In genomic region chr20:53621482-53622246, GRCh38 we compare ENCODE assay signal across 8 cellular contexts. TPM values are rescaled to one million over a fixed set of nuclear protein-coding genes. Genes with fewer than 3 reads are reported as not detected.
A peak's percentile ranks its signal among the peaks of the same experiment; 100 is the strongest.
DNase-seq lines count a peak whose midpoint lies in the region; ATAC-seq, FAIRE-seq and TF ChIP-seq lines count a peak whose summit lies in the region.

No MANE protein-coding gene starts in this region.

- H3K9me3 ChIP-seq in astrocyte (ENCODE audit: insufficient read depth, low read depth, low read length) = no peaks in the 10 kb centered on the region

- H3K4me1 Mint-ChIP-seq in astrocyte (ENCODE audit: low read depth, unreplicated experiment) = peaks cover 13% of the 10 kb centered on the region

- no peak overlapping the region for H3K4me3 Mint-ChIP-seq in astrocyte (ENCODE audit: unreplicated experiment)

- DNase-seq in activated T-cell treated with anti-CD3 and anti-CD28 coated beads, Interleukin-2, amount 50 U/mL, for 1 hour = peak; percentile 34
- no peak for DNase-seq in activated T-cell treated with anti-CD3 and anti-CD28 coated beads for 4 hours
- peak; percentile 55 for DNase-seq in NCI-H2227 treated with DMSO at 0.1 percent for 48 hours (lab: John Stamatoyannopoulos, UW)
- DNase-seq in astrocyte (ENCODE audit: low read depth) = peak; percentile 95
- peak; percentile 87 for DNase-seq in iris pigment epithelial cell (ENCODE audit: low read depth)
- peak; percentile 40 for DNase-seq in stimulated activated CD8-positive, alpha-beta memory T cell treated with anti-CD3 and anti-CD28 coated beads, Interleukin-4, amount 100 ng/mL, for 48 hours
- DNase-seq in activated CD4-positive, alpha-beta T cell treated with anti-CD3 and anti-CD28 coated beads for 48 hours = no peak

- no peaks in the 10 kb centered on the region for H3K27me3 ChIP-seq in astrocyte (ENCODE audit: insufficient read depth, low read length)

- H3K4me1 ChIP-seq in astrocyte (ENCODE audit: insufficient read depth, low read length) = peaks cover 31% of the 10 kb centered on the region

- no peak for FAIRE-seq in astrocyte (lab: Jason Lieb, UNC)

- H3K36me3 ChIP-seq in astrocyte (ENCODE audit: insufficient read depth, low read length) = no peaks in the 10 kb centered on the region

- H3K9ac ChIP-seq in astrocyte (ENCODE audit: low read length) = peak overlapping the region; percentile 87

- H3K27ac ChIP-seq in astrocyte (ENCODE audit: low read depth, low read length) = peak overlapping the region; percentile 92

- no peak overlapping the region for H3K4me3 ChIP-seq in astrocyte (ENCODE audit: insufficient read depth, low read depth, low read length)

- peak overlapping the region; percentile 48 for H2AFZ ChIP-seq in astrocyte (ENCODE audit: low read depth, low read length)

- ATAC-seq in GM19023 (IDR thresholded peaks at IDR 0.05; ENCODE audit: unreplicated experiment) = no peak

- H3K4me2 ChIP-seq in astrocyte (ENCODE audit: low read length) = peak overlapping the region; percentile 86

- no peaks in the 10 kb centered on the region for H3K79me2 ChIP-seq in astrocyte (ENCODE audit: insufficient read depth, low read length)

- no peaks in the 10 kb centered on the region for H3K36me3 Mint-ChIP-seq in astrocyte (ENCODE audit: low read depth, unreplicated experiment)

- no peaks in the 10 kb centered on the region for H4K20me1 ChIP-seq in astrocyte (ENCODE audit: insufficient read depth, low read length)

- H3K9me3 Mint-ChIP-seq in astrocyte (ENCODE audit: unreplicated experiment) = no peaks in the 10 kb centered on the region

- H3K27ac Mint-ChIP-seq in astrocyte (ENCODE audit: unreplicated experiment) = peak overlapping the region; percentile 91

- TF ChIP-seq CTCF in astrocyte (IDR thresholded peaks at IDR 0.05; ENCODE audit: insufficient read depth, low read depth, low read length) = no peak

- no peaks in the 10 kb centered on the region for H3K27me3 Mint-ChIP-seq in astrocyte (ENCODE audit: low read depth, unreplicated experiment)

RNA-seq across cellular contexts. Expression of gene ZNF217, which starts 28.0 kb away (rescaled TPM):
- total RNA-seq in astrocyte = 54.6 and 57.9 TPM in 2 replicates

Comparison
In these comparisons a context has a peak if more than half of its experiments do, and no peak if none do; other contexts are left out.
1. DNase-seq: peak in activated T-cell treated with anti-CD3 and anti-CD28 coated beads, Interleukin-2, amount 50 U/mL, for 1 hour (single experiment), NCI-H2227 treated with DMSO at 0.1 percent for 48 hours (single experiment), astrocyte (single experiment), iris pigment epithelial cell (single experiment) and stimulated activated CD8-positive, alpha-beta memory T cell treated with anti-CD3 and anti-CD28 coated beads, Interleukin-4, amount 100 ng/mL, for 48 hours (single experiment); none in activated T-cell treated with anti-CD3 and anti-CD28 coated beads for 4 hours (single experiment) and activated CD4-positive, alpha-beta T cell treated with anti-CD3 and anti-CD28 coated beads for 48 hours (single experiment).